In the genomic region with DNA sequence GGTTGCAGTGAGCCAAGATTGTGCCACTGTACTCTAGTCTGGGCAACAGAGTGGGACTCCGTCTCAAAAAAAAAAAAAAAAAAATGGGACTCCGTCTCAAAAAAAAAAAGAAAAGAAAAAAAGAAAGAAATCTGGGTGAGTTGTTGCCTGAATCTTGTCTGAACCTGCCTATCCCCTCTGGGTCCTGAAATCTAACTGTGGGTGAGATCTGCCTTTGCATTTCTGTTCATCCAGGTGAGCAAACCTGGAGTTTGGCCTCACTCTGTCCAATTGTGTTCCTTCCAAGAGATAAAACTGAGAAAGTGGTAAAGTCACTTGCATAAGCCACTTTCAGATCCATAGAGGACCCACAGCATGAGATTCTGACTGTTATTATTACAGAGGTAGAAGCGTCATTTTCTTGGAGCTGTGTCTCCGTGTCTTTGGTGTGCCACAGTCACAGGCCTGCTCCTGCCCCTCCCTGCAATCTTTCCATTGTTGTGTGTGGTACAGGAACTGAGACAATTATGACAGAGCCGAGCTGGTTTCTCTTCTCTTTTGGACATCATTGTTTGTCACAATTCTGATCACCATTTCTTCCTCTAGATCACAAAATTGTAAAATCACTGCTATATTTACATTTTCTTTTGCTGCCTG, we compare ENCODE assay signal across 8 cellular contexts.
A peak's percentile ranks its signal among the peaks of the same experiment; 100 is the strongest.
DNase-seq lines count a peak whose midpoint lies in the region; ATAC-seq and TF ChIP-seq lines count a peak whose summit lies in the region.

No MANE protein-coding gene starts in this region.

- no peaks in the 10 kb centered on the region for H3K9me3 ChIP-seq in mucosa of rectum (ENCODE audit: control insufficient read depth in 2 of 2, low read length in 2 of 2)
- no peaks in the 10 kb centered on the region for H3K9me3 ChIP-seq in upper lobe of left lung

- H3K4me3 Mint-ChIP-seq in CD14-positive monocyte = peak overlapping the region; percentile 37 to 46
- H3K4me3 Mint-ChIP-seq in activated naive CD8-positive, alpha-beta T cell = peak overlapping the region; percentile 15

- WGBS in upper lobe of left lung, 2 donors = 75% methylated on average over 5 of the region's 5 CpGs

- intact Hi-C loops in CD14-positive monocyte (cut with micrococcal nuclease) = loop anchor here (2.0 to 10.0 kb wide), 4 partner anchors 37 to 645 kb away; partner anchors contain the start of genes BCL6 (in 1 of the 2) and LPP (in 1 of the 2)

- H3K27ac ChIP-seq in mucosa of rectum (ENCODE audit: low read depth in 2 of 2, low read length in 2 of 2) = peak overlapping the region; percentile 14 to 34
- peak overlapping the region in 3 of 4 donors; percentile 43 to 66 (median 47) for H3K27ac ChIP-seq in upper lobe of left lung

- H3K9me3 Mint-ChIP-seq in CD14-positive monocyte = no peaks in the 10 kb centered on the region
- no peaks in the 10 kb centered on the region for H3K9me3 Mint-ChIP-seq in activated naive CD8-positive, alpha-beta T cell (ENCODE audit: low read depth)

- peak in 2 of 4 donors; percentile 11 to 76 for TF ChIP-seq EP300 in upper lobe of left lung (IDR thresholded peaks at IDR 0.05)

- H3K27me3 Mint-ChIP-seq in CD14-positive monocyte (ENCODE audit: low read depth in 3 of 3) = no peaks in the 10 kb centered on the region
- H3K27me3 Mint-ChIP-seq in activated naive CD8-positive, alpha-beta T cell = no peaks in the 10 kb centered on the region

- H3K36me3 ChIP-seq in mucosa of rectum (ENCODE audit: control insufficient read depth in 2 of 2, insufficient read depth in 2 of 2, low read length in 2 of 2) (no peaks in the 10 kb centered on the region), upper lobe of left lung (no peaks in the 10 kb centered on the region)

- TF ChIP-seq CTCF in CD14-positive monocyte (IDR thresholded peaks at IDR 0.05) (no peak), GM20000 (IDR thresholded peaks at IDR 0.05; ENCODE audit: extremely low read depth, missing control alignments) (no peak), upper lobe of left lung (IDR thresholded peaks at IDR 0.05) (no peak)

- H3K4me1 ChIP-seq in mucosa of rectum (ENCODE audit: control insufficient read depth in 2 of 2, insufficient read depth in 2 of 2, low read length in 2 of 2) (peaks cover 0 to 6% of the 10 kb centered on the region in 2 donors), upper lobe of left lung (peaks cover 17 to 37% (median 25%) of the 10 kb centered on the region in 4 donors)

- H3K4me3 ChIP-seq in mucosa of rectum (ENCODE audit: low read length in 2 of 2) (no peak overlapping the region), upper lobe of left lung (no peak overlapping the region)

- peak; percentile 90 for DNase-seq in CD14-positive monocyte (ENCODE audit: low spot score)
- DNase-seq in GM20000 (ENCODE audit: low spot score) = peak; percentile 51
- peak in 1 of 2 donors; percentile 65 for DNase-seq in upper lobe of left lung
- no peak for DNase-seq in kidney tubule cell (ENCODE audit: low spot score)
- DNase-seq in activated CD4-positive, CD25-positive, alpha-beta regulatory T cell treated with anti-CD3 and anti-CD28 coated beads, Interleukin-2, amount 50 U/mL, for 72 hours = no peak

- ATAC-seq in HG03469 (IDR thresholded peaks at IDR 0.05; ENCODE audit: unreplicated experiment) (peak; percentile 94), upper lobe of left lung (ENCODE audit: low FRiP score in 2 of 2) (peak; percentile 70 to 89)

- H3K4me1 Mint-ChIP-seq in CD14-positive monocyte = peaks cover 60% of the 10 kb centered on the region
- H3K4me1 Mint-ChIP-seq in activated naive CD8-positive, alpha-beta T cell (ENCODE audit: low read depth) = peaks cover 18% of the 10 kb centered on the region

- TF ChIP-seq POLR2A in upper lobe of left lung (IDR thresholded peaks at IDR 0.05) = no peak

- no peaks in the 10 kb centered on the region for H3K27me3 ChIP-seq in mucosa of rectum (ENCODE audit: control insufficient read depth in 2 of 2, insufficient read depth in 2 of 2, low read length in 2 of 2)
- H3K27me3 ChIP-seq in upper lobe of left lung = no peaks in the 10 kb centered on the region

- peak overlapping the region; percentile 98 to 99 (median 99) for H3K27ac Mint-ChIP-seq in CD14-positive monocyte
- peak overlapping the region; percentile 91 for H3K27ac Mint-ChIP-seq in activated naive CD8-positive, alpha-beta T cell

- H3K9ac ChIP-seq in mucosa of rectum (ENCODE audit: low read depth in 1 of 2, low read length in 2 of 2) = no peak overlapping the region

- H3K36me3 Mint-ChIP-seq in CD14-positive monocyte = peaks cover 4 to 10% of the 10 kb centered on the region in 2 donors
- H3K36me3 Mint-ChIP-seq in activated naive CD8-positive, alpha-beta T cell = peaks cover 3% of the 10 kb centered on the region

Comparison
In these comparisons a context has a peak if more than half of its experiments do, and no peak if none do; other contexts are left out.
1. DNase-seq: peak in CD14-positive monocyte (single experiment) and GM20000 (single experiment); none in kidney tubule cell (single experiment) and activated CD4-positive, CD25-positive, alpha-beta regulatory T cell treated with anti-CD3 and anti-CD28 coated beads, Interleukin-2, amount 50 U/mL, for 72 hours (single experiment).